1 cellular context compared by ENCODE assay signal in the genomic region with DNA sequence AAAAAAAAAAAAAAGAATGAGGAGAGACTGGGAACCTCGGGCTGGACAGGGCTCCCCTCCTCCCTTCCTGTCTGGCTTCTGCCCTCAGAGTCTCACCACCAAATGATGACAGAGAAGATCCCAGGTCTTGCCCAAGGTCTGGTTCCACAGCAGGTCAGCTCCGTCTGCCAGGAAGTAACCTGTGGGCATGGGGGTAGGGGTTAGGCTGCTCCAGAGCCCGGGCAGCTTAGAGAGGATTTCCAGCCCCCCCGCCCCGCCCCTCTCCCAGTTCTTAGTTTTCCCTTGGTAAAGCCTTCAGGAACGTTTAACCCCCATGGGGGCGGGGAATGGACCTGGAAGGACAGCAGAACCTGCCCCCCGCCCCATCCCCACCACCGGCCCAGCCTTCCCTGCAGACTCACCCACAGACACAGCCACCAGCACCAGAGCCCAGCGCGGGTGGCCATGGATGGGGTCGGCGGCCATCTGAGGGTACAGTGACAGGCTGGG.
TF ChIP-seq lines count a peak whose summit lies in the region.

No MANE protein-coding gene starts in this region.

TF ChIP-seq in SK-N-SH treated with all-trans-retinoic acid at 6 μM for 48 hours, 23 proteins besides CTCF, POLR2A, EP300 and RAD21 (continued from another document):
- no peak for TF ChIP-seq GLIS3 (CRISPR knock-in tag; IDR thresholded peaks at IDR 0.05)
- no peak for TF ChIP-seq RARB (CRISPR knock-in tag; IDR thresholded peaks at IDR 0.05)
- TF ChIP-seq BACH2 (CRISPR knock-in tag; IDR thresholded peaks at IDR 0.05; ENCODE audit: borderline replicate concordance) = no peak
- TF ChIP-seq ZNF565 (CRISPR knock-in tag; conservative IDR thresholded peaks at IDR 0.05; ENCODE audit: low read depth) = no peak
- TF ChIP-seq ZC3H10 (CRISPR knock-in tag; IDR thresholded peaks at IDR 0.05) = no peak
- no peak for TF ChIP-seq ZFP30 (CRISPR knock-in tag; IDR thresholded peaks at IDR 0.05)
TF ChIP-seq in SK-N-SH treated with all-trans-retinoic acid at 6 μM for 48 hours: peak in this region for 0.
